19 cellular contexts compared by ENCODE assay signal in the genomic region with DNA sequence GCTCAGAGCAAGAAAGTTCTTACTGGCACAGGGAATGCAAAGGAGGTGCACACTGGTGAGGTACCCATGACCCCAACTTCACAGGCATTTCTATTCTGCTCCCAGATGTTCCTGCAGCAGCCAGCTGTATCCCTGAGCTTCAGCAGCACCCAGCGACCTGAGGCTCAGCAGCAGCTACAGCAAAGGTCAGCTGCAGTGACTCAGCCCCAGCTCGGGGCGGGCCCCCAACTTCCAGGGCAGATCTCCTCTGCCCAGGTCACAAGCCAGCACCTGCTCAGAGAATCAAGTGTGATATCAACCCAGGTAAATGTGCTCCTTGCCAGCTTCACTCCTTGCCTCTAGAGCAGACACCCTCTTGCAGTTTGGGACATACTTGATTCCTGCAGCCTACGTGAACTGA.
"Had no signal": no experiment of that assay in that cellular context is flagged by ENCODE, and none has a peak within 500 bp of the region (broad histone marks: within the 10 kb centered on the region; RNA-seq: fewer than 3 reads in every experiment).

No MANE protein-coding gene starts in this region.

- H3K27ac ChIP-seq: KMS-11, RWPE1, SJCRH30 had no signal

- H3K4me2 ChIP-seq: KMS-11 had no signal

- H3K9me3 ChIP-seq: SJCRH30 had no signal

- DNase-seq: Kasumi-1, MM.1S, NCI-H1092 treated with DMSO at 0.1 percent for 48 hours, NCI-H1436, NCI-H187, NCI-H2029, NCI-H2227 treated with DMSO at 0.1 percent for 48 hours, NCI-H524, NCI-H526 treated with DMSO at 0.1 percent for 48 hours, NCI-H748 treated with DMSO at 0.1 percent for 48 hours, PC-3, SHP77 treated with DMSO at 0.1 percent for 48 hours, SJCRH30 had no signal

- H3K4me1 ChIP-seq: SJCRH30 had no signal

- H3K36me3 ChIP-seq: SJCRH30 had no signal

- ATAC-seq: K562, Panc1, PC-3, Right ventricle myocardium inferior, SK-N-SH treated with all-trans-retinoic acid at 6 μM for 48 hours had no signal

- H3K4me3 ChIP-seq: K562, SJCRH30 had no signal

- H3K9ac ChIP-seq: KMS-11 had no signal

- FAIRE-seq: K562 had no signal
